In genomic region chr20:49344975-49345374, GRCh38 we compare ENCODE assay signal across 9 cellular contexts.
DNase-seq lines count a peak whose midpoint lies in the region; ATAC-seq and TF ChIP-seq lines count a peak whose summit lies in the region.
"Had no signal": no experiment of that assay in that cellular context is flagged by ENCODE, and none has a peak within 500 bp of the region (broad histone marks: within the 10 kb centered on the region; RNA-seq: fewer than 3 reads in every experiment).

No MANE protein-coding gene starts in this region.

- intact Hi-C loops in ascending aorta (cut with DNase I) (no loop called here), right cardiac atrium (cut with DNase I) (no loop called here), stomach (cut with DNase I; ENCODE audit: low total_unique reads) (no loop called here), CD14-positive monocyte (cut with micrococcal nuclease) (no loop called here)

- H3K36me3 ChIP-seq in ascending aorta (no peaks in the 10 kb centered on the region), stomach (no peaks in the 10 kb centered on the region)

- H3K36me3 Mint-ChIP-seq in CD14-positive monocyte, result no peaks in the 10 kb centered on the region

- peak overlapping the region in 1 of 2 donors; percentile 4 for H3K4me3 Mint-ChIP-seq in CD14-positive monocyte

- TF ChIP-seq EP300 in stomach (IDR thresholded peaks at IDR 0.05), result no peak

- no peak for TF ChIP-seq CTCF in ascending aorta (IDR thresholded peaks at IDR 0.05)
- TF ChIP-seq CTCF in stomach (IDR thresholded peaks at IDR 0.05), result no peak
- no peak for TF ChIP-seq CTCF in CD14-positive monocyte (IDR thresholded peaks at IDR 0.05)

- H3K4me3 ChIP-seq in ascending aorta (no peak overlapping the region), right cardiac atrium (ENCODE audit: low read length) (no peak overlapping the region), stomach (no peak overlapping the region)

- H3K4me1 Mint-ChIP-seq in CD14-positive monocyte, result peaks cover 3% of the 10 kb centered on the region

- peaks cover 13 to 25% (median 15%) of the 10 kb centered on the region in 3 donors for H3K27me3 Mint-ChIP-seq in CD14-positive monocyte (ENCODE audit: low read depth in 3 of 3)

- peak; percentile 91 to 93 for ATAC-seq in right cardiac atrium
- ATAC-seq in GM18511 (IDR thresholded peaks at IDR 0.05; ENCODE audit: unreplicated experiment), result no peak

- H3K27ac ChIP-seq in ascending aorta (peak overlapping the region; percentile 55 to 56), right cardiac atrium (ENCODE audit: low read length) (no peak overlapping the region), stomach (peak overlapping the region in 3 of 5 donors; percentile 57 to 76 (median 66))

- no peaks in the 10 kb centered on the region for H3K9me3 Mint-ChIP-seq in CD14-positive monocyte

- H3K9me3 ChIP-seq in ascending aorta (no peaks in the 10 kb centered on the region), right cardiac atrium (ENCODE audit: control insufficient read depth, low read length) (no peaks in the 10 kb centered on the region), stomach (no peaks in the 10 kb centered on the region)

- peak overlapping the region in 1 of 7 donors; percentile 65 for H3K27ac Mint-ChIP-seq in CD14-positive monocyte

- peaks cover 0 to 18% of the 10 kb centered on the region in 2 donors for H3K4me1 ChIP-seq in ascending aorta
- H3K4me1 ChIP-seq in right cardiac atrium (ENCODE audit: control insufficient read depth, insufficient read depth, low read length), result no peaks in the 10 kb centered on the region
- H3K4me1 ChIP-seq in stomach, result peaks cover 0 to 18% (median 4%) of the 10 kb centered on the region in 4 donors

- DNase-seq in HS-5 (ENCODE audit: low read depth) (peak; percentile 100), ascending aorta (ENCODE audit: low spot score in 2 of 2) (peak in 1 of 2 donors; percentile 84), right cardiac atrium (peak; percentile 74 to 84 (median 78)), stomach (no peak), CD14-positive monocyte (ENCODE audit: low spot score) (no peak), DMS153 treated with DMSO at 0.1 percent for 48 hours (lab: John Stamatoyannopoulos, UW; ENCODE audit: unreplicated experiment) (no peak), inferior parietal cortex (ENCODE audit: extremely low spot score) (no peak)
- DNase-seq: NCI-H1092 had no signal

- 23% methylated on average over 9 of the region's 9 CpGs for WGBS in right cardiac atrium
- WGBS in stomach, 5 donors, result 36 to 62% (median 49%) methylated on average over 9 of the region's 9 CpGs

- H3K27me3 ChIP-seq in ascending aorta, result no peaks in the 10 kb centered on the region
- H3K27me3 ChIP-seq in right cardiac atrium (ENCODE audit: control insufficient read depth, insufficient read depth), result no peaks in the 10 kb centered on the region
- H3K27me3 ChIP-seq in stomach, result peaks cover 0 to 8% (median 0%) of the 10 kb centered on the region in 3 donors

- no peak for TF ChIP-seq POLR2A in stomach (IDR thresholded peaks at IDR 0.05)

Comparison
In these comparisons a context has a peak if more than half of its experiments do, and no peak if none do; other contexts are left out.
1. DNase-seq: peak in HS-5 (single experiment) and right cardiac atrium (3 of 3); none in stomach (single experiment), CD14-positive monocyte (single experiment), DMS153 treated with DMSO at 0.1 percent for 48 hours (single experiment) and inferior parietal cortex (single experiment).